21 cellular contexts compared by ENCODE assay signal in genomic region chr3:63973406-63973805, GRCh38. TPM values are rescaled to one million over a fixed set of nuclear protein-coding genes. Genes with fewer than 3 reads are reported as not detected.
DNase-seq lines count a peak whose midpoint lies in the region; ATAC-seq, FAIRE-seq and TF ChIP-seq lines count a peak whose summit lies in the region.
"Had no signal": no experiment of that assay in that cellular context is flagged by ENCODE, and none has a peak within 500 bp of the region (broad histone marks: within the 10 kb centered on the region; RNA-seq: fewer than 3 reads in every experiment).

No MANE protein-coding gene starts in this region.

- H2AFZ ChIP-seq in astrocyte (ENCODE audit: low read depth, low read length): no peak overlapping the region
- H2AFZ ChIP-seq: parathyroid adenoma had no signal

- H3K4me3 ChIP-seq in CD4-positive, alpha-beta memory T cell (ENCODE audit: low read length in 2 of 2): no peak overlapping the region
- H3K4me3 ChIP-seq in astrocyte (ENCODE audit: insufficient read depth, low read depth, low read length) (no peak overlapping the region), small intestine (ENCODE audit: low read depth in 1 of 2, low read length in 2 of 2) (no peak overlapping the region)
- H3K4me3 ChIP-seq: adrenal gland, HAP-1, lower lobe of right lung, stomach, transverse colon had no signal

- peaks cover 9% of the 10 kb centered on the region for H3K36me3 ChIP-seq in CD4-positive, alpha-beta memory T cell (ENCODE audit: insufficient read depth, low read length)
- H3K36me3 ChIP-seq in astrocyte (ENCODE audit: insufficient read depth, low read length) (no peaks in the 10 kb centered on the region), small intestine (ENCODE audit: control insufficient read depth in 2 of 2, insufficient read depth in 2 of 2, low read length in 2 of 2) (peaks cover 0 to 10% of the 10 kb centered on the region in 2 donors)
- H3K36me3 ChIP-seq: adrenal gland, HAP-1, lower lobe of right lung, transverse colon had no signal

- no peak overlapping the region for H3K4me2 ChIP-seq in astrocyte (ENCODE audit: low read length)

- H3K27ac ChIP-seq in CD4-positive, alpha-beta memory T cell (ENCODE audit: low read depth, low read length): peak overlapping the region; percentile 27
- H3K27ac ChIP-seq in astrocyte (ENCODE audit: low read depth, low read length) (no peak overlapping the region), small intestine (ENCODE audit: low read depth in 1 of 2, low read length in 1 of 2) (no peak overlapping the region)
- H3K27ac ChIP-seq: adrenal gland, parathyroid adenoma had no signal

- FAIRE-seq in astrocyte (lab: Jason Lieb, UNC): no peak
- FAIRE-seq in small intestine (lab: Jason Lieb, UNC): no peak
- FAIRE-seq: islet of Langerhans had no signal

- H3K27ac Mint-ChIP-seq in CD14-positive monocyte (peak overlapping the region in 4 of 7 donors; percentile 15 to 54 (median 17)), astrocyte (ENCODE audit: unreplicated experiment) (peak overlapping the region; percentile 44), natural killer cell (peak overlapping the region in 1 of 2 donors; percentile 99)
- peak overlapping the region; percentile 50 to 95 (median 88) for H3K27ac Mint-ChIP-seq in CD4-positive, alpha-beta memory T cell

- H3K4me1 ChIP-seq in CD4-positive, alpha-beta memory T cell (ENCODE audit: insufficient read depth, low read length): peaks cover 92% of the 10 kb centered on the region
- peaks cover 49% of the 10 kb centered on the region for H3K4me1 ChIP-seq in astrocyte (ENCODE audit: insufficient read depth, low read length)
- peaks cover 9 to 16% of the 10 kb centered on the region in 2 donors for H3K4me1 ChIP-seq in small intestine (ENCODE audit: control insufficient read depth in 2 of 2, insufficient read depth in 1 of 2, low read depth in 1 of 2, low read length in 1 of 2)

- H4K20me1 ChIP-seq in astrocyte (ENCODE audit: insufficient read depth, low read length): peaks cover 72% of the 10 kb centered on the region

- POLR2A ChIA-PET in CD4-positive, alpha-beta memory T cell (lab: Charles Lee; ENCODE audit: partially characterized antibody): interaction anchor here (1.0 to 14.5 kb wide), 4 partner anchors 6 to 62 kb away, joined by 3 to 347 read pairs (median 177); partner anchors contain the start of gene SCAANT1

- H3K36me3 Mint-ChIP-seq in CD14-positive monocyte (peaks cover 14 to 29% of the 10 kb centered on the region in 2 donors), astrocyte (ENCODE audit: low read depth, unreplicated experiment) (peaks cover 4% of the 10 kb centered on the region), natural killer cell (peaks cover 7% of the 10 kb centered on the region)
- H3K36me3 Mint-ChIP-seq in CD4-positive, alpha-beta memory T cell: peaks cover 25 to 30% of the 10 kb centered on the region in 2 donors

- H3K4me3 Mint-ChIP-seq in CD14-positive monocyte (no peak overlapping the region), astrocyte (ENCODE audit: unreplicated experiment) (no peak overlapping the region), natural killer cell (peak overlapping the region; percentile 28)
- peak overlapping the region in 7 of 8 donors; percentile 34 to 76 (median 70) for H3K4me3 Mint-ChIP-seq in CD4-positive, alpha-beta memory T cell

- H3K27me3 Mint-ChIP-seq in CD14-positive monocyte (ENCODE audit: low read depth in 3 of 3) (peaks cover 0 to 3% (median 0%) of the 10 kb centered on the region in 3 donors), astrocyte (ENCODE audit: low read depth, unreplicated experiment) (no peaks in the 10 kb centered on the region), natural killer cell (ENCODE audit: low read depth in 2 of 2) (no peaks in the 10 kb centered on the region)
- no peaks in the 10 kb centered on the region for H3K27me3 Mint-ChIP-seq in CD4-positive, alpha-beta memory T cell

- CTCF ChIA-PET in CD4-positive, alpha-beta memory T cell (lab: Charles Lee; ENCODE audit: partially characterized antibody): interaction anchor here (2.6 to 29.4 kb wide), 3 partner anchors 10 to 20 kb away, joined by 10 to 875 read pairs (median 179); no protein-coding TSS in a partner anchor

- H3K27me3 ChIP-seq in CD4-positive, alpha-beta memory T cell (ENCODE audit: insufficient read depth, low read length): no peaks in the 10 kb centered on the region
- H3K27me3 ChIP-seq in astrocyte (ENCODE audit: insufficient read depth, low read length) (no peaks in the 10 kb centered on the region), small intestine (ENCODE audit: control insufficient read depth in 2 of 2, insufficient read depth in 2 of 2, low read length in 2 of 2) (no peaks in the 10 kb centered on the region)
- H3K27me3 ChIP-seq: adrenal gland, stomach, transverse colon had no signal

- H3K9me3 Mint-ChIP-seq in CD14-positive monocyte: no peaks in the 10 kb centered on the region
- H3K9me3 Mint-ChIP-seq in CD4-positive, alpha-beta memory T cell: no peaks in the 10 kb centered on the region
- no peaks in the 10 kb centered on the region for H3K9me3 Mint-ChIP-seq in astrocyte (ENCODE audit: unreplicated experiment)
- H3K9me3 Mint-ChIP-seq in natural killer cell: no peaks in the 10 kb centered on the region

- H3K9ac ChIP-seq in astrocyte (ENCODE audit: low read length): no peak overlapping the region
- H3K9ac ChIP-seq: parathyroid adenoma had no signal

- H3K9me3 ChIP-seq in CD4-positive, alpha-beta memory T cell (ENCODE audit: control insufficient read depth in 1 of 2, low read length in 2 of 2): no peaks in the 10 kb centered on the region
- H3K9me3 ChIP-seq in astrocyte (ENCODE audit: insufficient read depth, low read depth, low read length): no peaks in the 10 kb centered on the region
- H3K9me3 ChIP-seq in small intestine (ENCODE audit: control insufficient read depth, low read depth): no peaks in the 10 kb centered on the region
- H3K9me3 ChIP-seq: adrenal gland, HAP-1, lower lobe of right lung, stomach, transverse colon had no signal

- H3K4me1 Mint-ChIP-seq in CD14-positive monocyte (peaks cover 79% of the 10 kb centered on the region), astrocyte (ENCODE audit: low read depth, unreplicated experiment) (peaks cover 72% of the 10 kb centered on the region), natural killer cell (peaks cover 88 to 93% of the 10 kb centered on the region in 2 donors)
- peaks cover 76 to 97% (median 84%) of the 10 kb centered on the region in 4 donors for H3K4me1 Mint-ChIP-seq in CD4-positive, alpha-beta memory T cell

- intact Hi-C loops in CD14-positive monocyte (cut with micrococcal nuclease) (no loop called here), natural killer cell (cut with micrococcal nuclease) (no loop called here)
- intact Hi-C loops in CD4-positive, alpha-beta memory T cell (cut with micrococcal nuclease): no loop called here

- no peak for ATAC-seq in natural killer cell
- ATAC-seq: sciatic nerve had no signal

- DNase-seq in CD14-positive monocyte (ENCODE audit: low spot score): no peak
- no peak for DNase-seq in CD4-positive, alpha-beta memory T cell
- DNase-seq in astrocyte (ENCODE audit: low read depth): no peak
- DNase-seq in natural killer cell: no peak
- DNase-seq in small intestine: no peak
- DNase-seq in NCI-H2029 treated with DMSO at 0.1 percent for 48 hours (lab: John Stamatoyannopoulos, UW): no peak
- no peak for DNase-seq in COR-L47 (lab: John Stamatoyannopoulos, UW)
- DNase-seq: adrenal gland; Calu3; dermis blood vessel endothelial cell; lower lobe of right lung; MM.1S; NCI-H146; Right ventricle myocardium superior; stimulated activated CD4-positive, alpha-beta T cell treated with anti-CD3 and anti-CD28 coated beads, Interleukin-1b, Interleukin-23, amount 100 ng/mL, for 48 hours; transverse colon had no signal

- 95 to 98% (median 96%) methylated on average over 8 of the region's 8 CpGs for WGBS in small intestine, 3 donors

- peaks cover 61% of the 10 kb centered on the region for H3K79me2 ChIP-seq in astrocyte (ENCODE audit: insufficient read depth, low read length)

- no peak for TF ChIP-seq CTCF in CD14-positive monocyte (IDR thresholded peaks at IDR 0.05)
- no peak for TF ChIP-seq CTCF in astrocyte (IDR thresholded peaks at IDR 0.05; ENCODE audit: insufficient read depth, low read depth, low read length)
- no peak for TF ChIP-seq CTCF in natural killer cell (IDR thresholded peaks at IDR 0.05)

RNA-seq across cellular contexts. Expression of gene PSMD6, which starts 49.9 kb away (rescaled TPM):
- polyA plus RNA-seq in CD14-positive monocyte: 100 to 1,000 TPM; 101 to 135 TPM
- 10 to 100 TPM; 65.7 to 68.1 TPM for total RNA-seq in CD4-positive, alpha-beta memory T cell
- polyA plus RNA-seq in CD4-positive, alpha-beta memory T cell: 100 to 1,000 TPM; 127 to 152 TPM
- total RNA-seq in astrocyte: 88.7 and 89.7 TPM in 2 replicates
- 100 to 1,000 TPM in 2 of 3 donors, 10 to 100 TPM in 1; 84.4 to 105 (median 102) TPM for total RNA-seq in natural killer cell
- polyA plus RNA-seq in small intestine: 10 to 100 TPM; 51.4 to 65.2 (median 51.9) TPM

Comparison
In these comparisons a context has a peak if more than half of its experiments do, and no peak if none do; other contexts are left out.
1. H3K4me3 Mint-ChIP-seq: peak in CD4-positive, alpha-beta memory T cell (7 of 8) and natural killer cell (single experiment); none in CD14-positive monocyte (0 of 2) and astrocyte (single experiment).